Comparison of ENCODE assay signal across 27 cellular contexts in the genomic region with DNA sequence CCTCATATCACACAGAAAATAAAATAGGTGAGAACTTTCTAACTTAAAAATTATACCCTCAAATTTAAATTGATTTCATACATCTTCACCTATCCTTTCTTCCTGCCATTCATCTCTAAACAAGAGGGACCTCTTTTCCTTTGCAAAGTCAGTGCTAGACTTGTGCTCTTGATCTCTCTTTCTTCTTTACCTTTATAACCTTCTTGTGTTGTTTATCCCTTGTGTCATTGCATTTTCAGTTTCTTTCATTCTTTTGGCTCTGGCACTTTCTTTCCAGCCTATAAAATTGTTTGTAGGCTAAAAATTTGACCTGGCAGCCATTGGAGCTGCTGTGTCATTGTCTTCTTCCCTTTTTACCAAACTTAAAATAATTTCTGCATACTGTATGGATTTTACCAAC.
"Had no signal": no experiment of that assay in that cellular context is flagged by ENCODE, and none has a peak within 500 bp of the region (broad histone marks: within the 10 kb centered on the region; RNA-seq: fewer than 3 reads in every experiment).

No MANE protein-coding gene starts in this region.

- H3K4me1 ChIP-seq: stomach, suprapubic skin, testis, thyroid gland, tibial artery, tibial nerve, transverse colon, upper lobe of left lung, upper lobe of right lung, uterus, vagina had no signal

- DNase-seq: stimulated activated CD4-positive, alpha-beta T cell treated with anti-CD3 and anti-CD28 coated beads, Interleukin-2, amount 100 ng/mL, for 48 hours; stimulated activated CD4-positive, alpha-beta T cell treated with anti-CD3 and anti-CD28 coated beads, Interleukin-4, amount 100 ng/mL, for 1 hour; stimulated activated CD4-positive, alpha-beta T cell treated with anti-CD3 and anti-CD28 coated beads, Interleukin-4, amount 100 ng/mL, for 24 hours; stimulated activated CD4-positive, alpha-beta T cell treated with anti-CD3 and anti-CD28 coated beads, Interleukin-4, amount 100 ng/mL, for 4 hours; stimulated activated CD8-positive, alpha-beta memory T cell treated with anti-CD3 and anti-CD28 coated beads, Interleukin-4, amount 100 ng/mL, for 48 hours; stimulated activated naive B cell treated with anti-CD40 and anti-IgM and Interleukin-4, amounts not matched to agents 10 μg/mL and 1 μg/mL and 100 μg/mL, for 72 hours; stimulated activated naive CD4-positive, alpha-beta T cell; stimulated activated naive CD4-positive, alpha-beta T cell treated with Interleukin-2 at 50 U/mL for 16 hours; stimulated activated naive CD8-positive, alpha-beta T cell treated with anti-CD3 and anti-CD28 coated beads, Interleukin-15, amount 100 ng/mL, for 72 hours; stimulated activated naive CD8-positive, alpha-beta T cell treated with anti-CD3 and anti-CD28 coated beads, Interleukin-15, Interleukin-2, amounts not matched to agents 100 U/mL and 50 U/mL, for 24 hours; stomach; substantia nigra; testis; thyroid gland; tibial artery; transverse colon; trophoblast cell; upper lobe of left lung; upper lobe of right lung; uterus had no signal

- H3K27ac ChIP-seq: stomach, suprapubic skin, testis, thoracic aorta, thyroid gland, tibial artery, tibial nerve, transverse colon, upper lobe of left lung, upper lobe of right lung, uterus, vagina had no signal

- H3K36me3 ChIP-seq: stomach, suprapubic skin, thoracic aorta, thyroid gland, tibial artery, tibial nerve, transverse colon, upper lobe of left lung, upper lobe of right lung, uterus, vagina had no signal

- H3K4me3 ChIP-seq: stomach, suprapubic skin, testis, thoracic aorta, thyroid gland, tibial artery, tibial nerve, transverse colon, upper lobe of left lung, upper lobe of right lung, uterus, vagina had no signal

- ATAC-seq: stimulated activated effector memory CD8-positive, alpha-beta T cell treated with anti-CD3 and anti-CD28 coated beads, Interleukin-12 subunit alpha, Interleukin-12 subunit beta, amount 100 ng/mL, for 72 hours; stimulated activated memory B cell treated with anti-CD40 and anti-IgM and Interleukin-4, amounts not matched to agents 10 μg/mL and 1 μg/mL and 100 μg/mL, for 72 hours; stimulated activated naive B cell treated with anti-CD40 and anti-IgM and Interleukin-4, amounts not matched to agents 10 μg/mL and 1 μg/mL and 100 μg/mL, for 72 hours; stimulated activated naive CD8-positive, alpha-beta T cell treated with anti-CD3 and anti-CD28 coated beads, Interleukin-15, amount 100 ng/mL, for 72 hours; stimulated activated naive CD8-positive, alpha-beta T cell treated with anti-CD3 and anti-CD28 coated beads, Interleukin-15, Interleukin-2, amounts not matched to agents 100 U/mL and 50 U/mL, for 24 hours; upper lobe of right lung had no signal

- H3K9me3 ChIP-seq: testis, thoracic aorta, thyroid gland, tibial artery, transverse colon, upper lobe of left lung, upper lobe of right lung, uterus, vagina had no signal

- FAIRE-seq: urothelium cell line had no signal

- H3K27me3 ChIP-seq: stomach, suprapubic skin, testis, thyroid gland, tibial artery, tibial nerve, transverse colon, upper lobe of left lung, upper lobe of right lung, uterus, vagina had no signal
